Comparison of ENCODE assay signal across 23 cellular contexts in genomic region chr5:11584008-11584407, GRCh38.
DNase-seq lines count a peak whose midpoint lies in the region; ATAC-seq and TF ChIP-seq lines count a peak whose summit lies in the region.
"Had no signal": no experiment of that assay in that cellular context is flagged by ENCODE, and none has a peak within 500 bp of the region (broad histone marks: within the 10 kb centered on the region; RNA-seq: fewer than 3 reads in every experiment).

No MANE protein-coding gene starts in this region.

- dilution Hi-C loops in mammary epithelial cell (cut with HindIII; ENCODE audit: low sequenced_read_pairs) = no loop called here

- H3K27ac Mint-ChIP-seq in MCF 10A (ENCODE audit: low read depth, unreplicated experiment) (no peak overlapping the region), endothelial cell (ENCODE audit: unreplicated experiment) (no peak overlapping the region)
- H3K27ac Mint-ChIP-seq: IgD-negative memory B cell; T-helper 1 cell treated with Interleukin-12 subunit alpha and Interleukin-12 subunit beta and Interleukin-4 antibody, amounts not matched to agents 30 μg/mL and 1 μg/mL, for 36 hours had no signal

- in situ Hi-C loops in mammary epithelial cell (cut with MboI; ENCODE audit: low sequenced_read_pairs in 2 of 2) = no loop called here

- H3K36me3 ChIP-seq in mammary epithelial cell (ENCODE audit: insufficient read depth, low read length) (no peaks in the 10 kb centered on the region), RWPE2 (ENCODE audit: low read depth) (no peaks in the 10 kb centered on the region), left ventricle myocardium inferior (no peaks in the 10 kb centered on the region)

- no peak overlapping the region for H2AFZ ChIP-seq in mammary epithelial cell (ENCODE audit: low read depth, low read length)

- POLR2A ChIA-PET in MCF 10A (lab: Yijun Ruan, JAX) = interaction anchor here (1.0 kb wide), 1 partner anchor 11 kb away, joined by 3 read pairs; no protein-coding TSS in a partner anchor

- no peaks in the 10 kb centered on the region for H3K4me1 Mint-ChIP-seq in MCF 10A (ENCODE audit: insufficient read depth, unreplicated experiment)
- H3K4me1 Mint-ChIP-seq in endothelial cell (ENCODE audit: unreplicated experiment) = peaks cover 5% of the 10 kb centered on the region
- H3K4me1 Mint-ChIP-seq: IgD-negative memory B cell had no signal

- H3K4me1 ChIP-seq in mammary epithelial cell (ENCODE audit: insufficient read depth, low read length) (no peaks in the 10 kb centered on the region), RWPE2 (ENCODE audit: insufficient read depth, poor library complexity, severe bottlenecking) (peaks cover 9% of the 10 kb centered on the region), left ventricle myocardium inferior (no peaks in the 10 kb centered on the region)

- DNase-seq in MCF 10A (ENCODE audit: unreplicated experiment) (peak; percentile 39), mammary epithelial cell (no peak), RWPE2 (ENCODE audit: low spot score) (no peak), fibroblast of villous mesenchyme (ENCODE audit: low read depth) (peak; percentile 16), GM20000 (ENCODE audit: low spot score) (no peak), GF-D8 (lab: John Stamatoyannopoulos, UW) (no peak), left ventricle myocardium inferior (no peak), endothelial cell (ENCODE audit: low spot score) (no peak)
- DNase-seq: DMS79 treated with DMSO at 0.1 percent for 48 hours, GDM1, GOT3, Karpas-422, MM.1S, NCI-H1092 treated with DMSO at 0.1 percent for 48 hours, NCI-H146, NCI-H2081 treated with DMSO at 0.1 percent for 48 hours, NCI-H774, OCI-M1, SIG-M5 had no signal

- H3K4me3 Mint-ChIP-seq in MCF 10A (ENCODE audit: unreplicated experiment) (no peak overlapping the region), endothelial cell (ENCODE audit: unreplicated experiment) (no peak overlapping the region)
- H3K4me3 Mint-ChIP-seq: IgD-negative memory B cell; T-helper 1 cell treated with Interleukin-12 subunit alpha and Interleukin-12 subunit beta and Interleukin-4 antibody, amounts not matched to agents 30 μg/mL and 1 μg/mL, for 36 hours had no signal

- TF ChIP-seq CTCF in MCF 10A (IDR thresholded peaks at IDR 0.05; ENCODE audit: unreplicated experiment) = no peak
- no peak for TF ChIP-seq CTCF in mammary epithelial cell (conservative IDR thresholded peaks at IDR 0.05 in 1 of 2, IDR thresholded peaks at IDR 0.05 in 1 of 2; ENCODE audit: extremely low read depth in 1 of 2, insufficient read depth in 1 of 2, low read depth in 1 of 2, low read length in 2 of 2)
- TF ChIP-seq CTCF in RWPE2 (IDR thresholded peaks at IDR 0.05; ENCODE audit: poor library complexity, severe bottlenecking) = no peak
- no peak for TF ChIP-seq CTCF in fibroblast of villous mesenchyme (IDR thresholded peaks at IDR 0.05; ENCODE audit: insufficient read depth, low read depth, low read length)
- no peak for TF ChIP-seq CTCF in GM20000 (IDR thresholded peaks at IDR 0.05; ENCODE audit: extremely low read depth, missing control alignments)
- no peak for TF ChIP-seq CTCF in left ventricle myocardium inferior (IDR thresholded peaks at IDR 0.05; ENCODE audit: borderline replicate concordance)
- no peak for TF ChIP-seq CTCF in endothelial cell (IDR thresholded peaks at IDR 0.05; ENCODE audit: unreplicated experiment)

- no peak overlapping the region for H3K4me3 ChIP-seq in mammary epithelial cell (replicated peaks in 1 of 3; ENCODE audit: insufficient read depth in 1 of 3, low read depth in 2 of 3, low read length in 3 of 3)
- no peak overlapping the region for H3K4me3 ChIP-seq in RWPE2 (ENCODE audit: severe bottlenecking)
- no peak overlapping the region for H3K4me3 ChIP-seq in fibroblast of villous mesenchyme (ENCODE audit: low read depth, low read length)
- H3K4me3 ChIP-seq in left ventricle myocardium inferior = no peak overlapping the region
- H3K4me3 ChIP-seq: GM12878 had no signal

- H3K27ac ChIP-seq in mammary epithelial cell (ENCODE audit: insufficient read depth, low read depth, low read length) (no peak overlapping the region), RWPE2 (ENCODE audit: poor library complexity, severe bottlenecking) (no peak overlapping the region), left ventricle myocardium inferior (replicated peaks) (no peak overlapping the region)
- H3K27ac ChIP-seq: 22Rv1 had no signal

- no peaks in the 10 kb centered on the region for H4K20me1 ChIP-seq in mammary epithelial cell (ENCODE audit: insufficient read depth, low read length)

- H3K4me2 ChIP-seq in mammary epithelial cell (ENCODE audit: insufficient read depth, low read depth, low read length) = no peak overlapping the region

- peak; percentile 85 for ATAC-seq in RWPE2 (ENCODE audit: low read depth)
- ATAC-seq: GM12878 had no signal

- H3K36me3 Mint-ChIP-seq in MCF 10A (ENCODE audit: insufficient read depth, unreplicated experiment) = no peaks in the 10 kb centered on the region
- no peaks in the 10 kb centered on the region for H3K36me3 Mint-ChIP-seq in endothelial cell (ENCODE audit: low read depth, unreplicated experiment)
- H3K36me3 Mint-ChIP-seq: IgD-negative memory B cell had no signal

- no TSS peak for BruUV-seq in MCF 10A (replicated peaks; lab: Mats Ljungman, UMichigan)
- BruUV-seq in mammary epithelial cell (replicated peaks; lab: Mats Ljungman, UMichigan) = no TSS peak

- intact Hi-C loops in MCF 10A (cut with micrococcal nuclease) (no loop called here), mammary epithelial cell (cut with micrococcal nuclease) (no loop called here), left ventricle myocardium inferior (cut with micrococcal nuclease) (no loop called here)

- H3K9me3 Mint-ChIP-seq in MCF 10A (ENCODE audit: unreplicated experiment) = no peaks in the 10 kb centered on the region
- H3K9me3 Mint-ChIP-seq in endothelial cell (ENCODE audit: unreplicated experiment) = no peaks in the 10 kb centered on the region
- H3K9me3 Mint-ChIP-seq: IgD-negative memory B cell; T-helper 1 cell treated with Interleukin-12 subunit alpha and Interleukin-12 subunit beta and Interleukin-4 antibody, amounts not matched to agents 30 μg/mL and 1 μg/mL, for 36 hours had no signal

- H3K27me3 Mint-ChIP-seq in MCF 10A (ENCODE audit: insufficient read depth, unreplicated experiment) (no peaks in the 10 kb centered on the region), endothelial cell (ENCODE audit: unreplicated experiment) (no peaks in the 10 kb centered on the region)

- no peaks in the 10 kb centered on the region for H3K79me2 ChIP-seq in mammary epithelial cell (ENCODE audit: insufficient read depth, low read length)

- WGBS in mammary epithelial cell (ENCODE audit: low coverage, missing lambda C conversion rate) = 57% methylated on average over 7 of the region's 7 CpGs

- no peak overlapping the region for H3K9ac ChIP-seq in mammary epithelial cell (ENCODE audit: insufficient read depth, low read length)

- H3K27me3 ChIP-seq in mammary epithelial cell (ENCODE audit: insufficient read depth, low read length) = no peaks in the 10 kb centered on the region
- peaks cover 8% of the 10 kb centered on the region for H3K27me3 ChIP-seq in RWPE2 (ENCODE audit: insufficient read depth, poor library complexity, severe bottlenecking)
- no peaks in the 10 kb centered on the region for H3K27me3 ChIP-seq in left ventricle myocardium inferior (ENCODE audit: low read depth)

- H3K9me3 ChIP-seq in mammary epithelial cell (replicated peaks; ENCODE audit: insufficient read depth, low read length) (peaks cover 17% of the 10 kb centered on the region), RWPE2 (ENCODE audit: severe bottlenecking) (no peaks in the 10 kb centered on the region), left ventricle myocardium inferior (replicated peaks) (no peaks in the 10 kb centered on the region)

- CTCF ChIA-PET in MCF 10A (lab: Yijun Ruan, JAX) = no interaction called here
- CTCF ChIA-PET in mammary epithelial cell (lab: Charles Lee; ENCODE audit: low non-redundant PET) = no interaction called here

Comparison
In these comparisons a context has a peak if more than half of its experiments do, and no peak if none do; other contexts are left out.
1. DNase-seq: peak in MCF 10A (single experiment) and fibroblast of villous mesenchyme (single experiment); none in mammary epithelial cell (single experiment), RWPE2 (single experiment), GM20000 (single experiment), GF-D8 (single experiment), left ventricle myocardium inferior (single experiment) and endothelial cell (single experiment).